Comparison of ENCODE assay signal across 1 cellular context in the genomic region with DNA sequence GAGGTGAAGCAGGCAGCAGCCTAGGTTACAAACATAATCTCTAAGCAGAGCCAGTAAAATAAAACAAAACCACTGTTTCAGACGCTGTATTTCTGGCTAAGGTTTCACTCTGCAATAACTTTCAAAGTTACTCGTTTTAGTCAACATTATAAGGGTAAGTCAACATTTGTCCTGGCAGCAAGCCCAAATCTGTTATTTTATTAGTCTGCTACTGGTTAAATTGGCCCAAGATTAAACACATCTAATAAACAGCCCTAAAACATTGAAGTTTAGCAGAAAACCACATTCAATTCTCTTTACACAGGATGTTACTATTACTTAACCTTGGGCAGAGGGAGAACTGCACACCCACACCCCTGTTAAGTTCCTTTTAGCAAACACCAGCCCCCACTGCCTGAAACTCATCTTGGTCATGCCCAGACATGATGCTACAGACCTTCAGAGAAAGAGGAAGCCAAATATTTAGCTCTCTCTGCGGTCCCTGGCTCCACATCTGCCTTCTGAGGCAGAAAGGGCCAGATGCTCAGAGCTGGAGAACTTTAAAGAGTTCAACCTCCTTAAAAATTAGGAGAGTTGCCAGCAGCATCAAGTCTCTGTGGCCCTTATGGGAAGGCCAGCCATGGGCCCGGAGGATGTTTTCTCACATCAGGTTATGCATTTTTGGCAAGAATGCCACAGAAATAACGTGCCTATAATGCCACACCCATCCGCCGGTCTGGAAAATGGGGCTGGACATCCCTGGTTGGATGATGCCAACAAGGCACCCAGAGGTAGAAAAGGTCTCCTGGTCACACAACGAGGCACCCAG.
TF ChIP-seq lines count a peak whose summit lies in the region.

No MANE protein-coding gene starts in this region.

TF ChIP-seq in GM12878, 131 proteins besides CTCF, POLR2A, EP300 and RAD21 (continued from another document and continues in another):
- TF ChIP-seq, protein P1, sequence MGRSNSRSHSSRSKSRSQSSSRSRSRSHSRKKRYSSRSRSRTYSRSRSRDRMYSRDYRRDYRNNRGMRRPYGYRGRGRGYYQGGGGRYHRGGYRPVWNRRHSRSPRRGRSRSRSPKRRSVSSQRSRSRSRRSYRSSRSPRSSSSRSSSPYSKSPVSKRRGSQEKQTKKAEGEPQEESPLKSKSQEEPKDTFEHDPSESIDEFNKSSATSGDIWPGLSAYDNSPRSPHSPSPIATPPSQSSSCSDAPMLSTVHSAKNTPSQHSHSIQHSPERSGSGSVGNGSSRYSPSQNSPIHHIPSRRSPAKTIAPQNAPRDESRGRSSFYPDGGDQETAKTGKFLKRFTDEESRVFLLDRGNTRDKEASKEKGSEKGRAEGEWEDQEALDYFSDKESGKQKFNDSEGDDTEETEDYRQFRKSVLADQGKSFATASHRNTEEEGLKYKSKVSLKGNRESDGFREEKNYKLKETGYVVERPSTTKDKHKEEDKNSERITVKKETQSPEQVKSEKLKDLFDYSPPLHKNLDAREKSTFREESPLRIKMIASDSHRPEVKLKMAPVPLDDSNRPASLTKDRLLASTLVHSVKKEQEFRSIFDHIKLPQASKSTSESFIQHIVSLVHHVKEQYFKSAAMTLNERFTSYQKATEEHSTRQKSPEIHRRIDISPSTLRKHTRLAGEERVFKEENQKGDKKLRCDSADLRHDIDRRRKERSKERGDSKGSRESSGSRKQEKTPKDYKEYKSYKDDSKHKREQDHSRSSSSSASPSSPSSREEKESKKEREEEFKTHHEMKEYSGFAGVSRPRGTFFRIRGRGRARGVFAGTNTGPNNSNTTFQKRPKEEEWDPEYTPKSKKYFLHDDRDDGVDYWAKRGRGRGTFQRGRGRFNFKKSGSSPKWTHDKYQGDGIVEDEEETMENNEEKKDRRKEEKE (IDR thresholded peaks at IDR 0.05): no peak
- no peak for TF ChIP-seq KLF5 (IDR thresholded peaks at IDR 0.05; ENCODE audit: partially characterized antibody)
- TF ChIP-seq FOXM1 (IDR thresholded peaks at IDR 0.05; ENCODE audit: low read depth, low read length): peak; percentile 92
- TF ChIP-seq NRF1 (conservative IDR thresholded peaks at IDR 0.05; ENCODE audit: low read depth, low read length): no peak
- TF ChIP-seq SMAD5 (IDR thresholded peaks at IDR 0.05; ENCODE audit: low read depth): no peak
- TF ChIP-seq GATAD2B (conservative IDR thresholded peaks at IDR 0.05; ENCODE audit: low read depth): peak; percentile 74
- no peak for TF ChIP-seq FOS (IDR thresholded peaks at IDR 0.05; ENCODE audit: borderline replicate concordance, extremely low read depth, insufficient read length)
- TF ChIP-seq ZZZ3 (IDR thresholded peaks at IDR 0.05; ENCODE audit: control insufficient read depth, insufficient read length, low read depth): no peak
- TF ChIP-seq PAX8 (IDR thresholded peaks at IDR 0.05): peak; percentile 26; the same call in 1 of the 2 replicates
- no peak for TF ChIP-seq FOXK2 (IDR thresholded peaks at IDR 0.05)
- peak; percentile 74; the same call in 1 of the 2 replicates for TF ChIP-seq CBX5 (IDR thresholded peaks at IDR 0.05; ENCODE audit: low read depth)
- TF ChIP-seq ESRRA (IDR thresholded peaks at IDR 0.05; ENCODE audit: low read length): peak; percentile 47; the same call in 1 of the 2 replicates
- TF ChIP-seq MYB (IDR thresholded peaks at IDR 0.05; ENCODE audit: borderline replicate concordance, low read depth, low read length): no peak
- TF ChIP-seq RB1 (IDR thresholded peaks at IDR 0.05; ENCODE audit: borderline replicate concordance): no peak
- peak; percentile 30; the same call in 1 of the 2 replicates for TF ChIP-seq JUND (IDR thresholded peaks at IDR 0.05; ENCODE audit: low read depth, low read length)
- TF ChIP-seq NR2F1 (conservative IDR thresholded peaks at IDR 0.05): peak; percentile 53; the same call in 1 of the 2 replicates
- TF ChIP-seq BCL11A (IDR thresholded peaks at IDR 0.05; ENCODE audit: low read depth, low read length): peak; percentile 87
- TF ChIP-seq CREM (IDR thresholded peaks at IDR 0.05; ENCODE audit: low read depth): peak; percentile 87; the same call in 1 of the 2 replicates
- TF ChIP-seq KDM1A (IDR thresholded peaks at IDR 0.05; ENCODE audit: borderline replicate concordance): no peak
- no peak for TF ChIP-seq TARDBP (IDR thresholded peaks at IDR 0.05; ENCODE audit: borderline replicate concordance)
- TF ChIP-seq PML (IDR thresholded peaks at IDR 0.05; ENCODE audit: low read length): peak; percentile 42; the same call in 1 of the 2 replicates
- TF ChIP-seq, protein P2, sequence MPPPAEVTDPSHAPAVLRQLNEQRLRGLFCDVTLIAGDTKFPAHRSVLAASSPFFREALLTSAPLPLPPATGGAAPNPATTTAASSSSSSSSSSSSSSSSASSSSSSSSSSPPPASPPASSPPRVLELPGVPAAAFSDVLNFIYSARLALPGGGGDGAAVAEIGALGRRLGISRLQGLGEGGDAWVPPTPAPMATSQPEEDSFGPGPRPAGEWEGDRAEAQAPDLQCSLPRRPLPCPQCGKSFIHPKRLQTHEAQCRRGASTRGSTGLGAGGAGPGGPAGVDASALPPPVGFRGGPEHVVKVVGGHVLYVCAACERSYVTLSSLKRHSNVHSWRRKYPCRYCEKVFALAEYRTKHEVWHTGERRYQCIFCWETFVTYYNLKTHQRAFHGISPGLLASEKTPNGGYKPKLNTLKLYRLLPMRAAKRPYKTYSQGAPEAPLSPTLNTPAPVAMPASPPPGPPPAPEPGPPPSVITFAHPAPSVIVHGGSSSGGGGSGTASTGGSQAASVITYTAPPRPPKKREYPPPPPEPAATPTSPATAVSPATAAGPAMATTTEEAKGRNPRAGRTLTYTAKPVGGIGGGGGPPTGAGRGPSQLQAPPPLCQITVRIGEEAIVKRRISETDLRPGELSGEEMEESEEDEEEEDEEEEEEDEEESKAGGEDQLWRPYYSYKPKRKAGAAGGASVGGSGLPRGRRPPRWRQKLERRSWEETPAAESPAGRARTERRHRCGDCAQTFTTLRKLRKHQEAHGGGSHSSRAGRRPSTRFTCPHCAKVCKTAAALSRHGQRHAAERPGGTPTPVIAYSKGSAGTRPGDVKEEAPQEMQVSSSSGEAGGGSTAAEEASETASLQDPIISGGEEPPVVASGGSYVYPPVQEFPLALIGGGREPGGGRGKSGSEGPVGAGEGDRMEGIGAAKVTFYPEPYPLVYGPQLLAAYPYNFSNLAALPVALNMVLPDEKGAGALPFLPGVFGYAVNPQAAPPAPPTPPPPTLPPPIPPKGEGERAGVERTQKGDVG (CRISPR knock-in tag; IDR thresholded peaks at IDR 0.05): no peak
- TF ChIP-seq WRNIP1 (IDR thresholded peaks at IDR 0.05; ENCODE audit: borderline replicate concordance, low read depth, low read length): no peak
- TF ChIP-seq BRCA1 (IDR thresholded peaks at IDR 0.05; ENCODE audit: low read depth, low read length): no peak
- TF ChIP-seq CBFB (IDR thresholded peaks at IDR 0.05; ENCODE audit: low read depth): no peak
- TF ChIP-seq ZNF274 (IDR thresholded peaks at IDR 0.05; ENCODE audit: insufficient read depth, insufficient read length): no peak
- TF ChIP-seq IKZF1 (conservative IDR thresholded peaks at IDR 0.05): peak; percentile 78
- TF ChIP-seq, protein P3, sequence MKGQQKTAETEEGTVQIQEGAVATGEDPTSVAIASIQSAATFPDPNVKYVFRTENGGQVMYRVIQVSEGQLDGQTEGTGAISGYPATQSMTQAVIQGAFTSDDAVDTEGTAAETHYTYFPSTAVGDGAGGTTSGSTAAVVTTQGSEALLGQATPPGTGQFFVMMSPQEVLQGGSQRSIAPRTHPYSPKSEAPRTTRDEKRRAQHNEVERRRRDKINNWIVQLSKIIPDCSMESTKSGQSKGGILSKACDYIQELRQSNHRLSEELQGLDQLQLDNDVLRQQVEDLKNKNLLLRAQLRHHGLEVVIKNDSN (IDR thresholded peaks at IDR 0.05; ENCODE audit: borderline replicate concordance, extremely low read length, insufficient read depth, low read depth, low read length): no peak
- TF ChIP-seq, protein P4, sequence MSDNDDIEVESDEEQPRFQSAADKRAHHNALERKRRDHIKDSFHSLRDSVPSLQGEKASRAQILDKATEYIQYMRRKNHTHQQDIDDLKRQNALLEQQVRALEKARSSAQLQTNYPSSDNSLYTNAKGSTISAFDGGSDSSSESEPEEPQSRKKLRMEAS (IDR thresholded peaks at IDR 0.05; ENCODE audit: low read depth, low read length): peak; percentile 25; the same call in 1 of the 2 replicates
- no peak for TF ChIP-seq ZNF207 (IDR thresholded peaks at IDR 0.05; ENCODE audit: borderline replicate concordance)
- TF ChIP-seq STAT1 (conservative IDR thresholded peaks at IDR 0.05): no peak
- no peak for TF ChIP-seq NR2C1 (IDR thresholded peaks at IDR 0.05)
- peak; percentile 97 for TF ChIP-seq SPI1 (IDR thresholded peaks at IDR 0.05; ENCODE audit: borderline replicate concordance, insufficient read depth, low read depth, low read length)
- TF ChIP-seq MEF2B (IDR thresholded peaks at IDR 0.05; ENCODE audit: partially characterized antibody, poor library complexity, severe bottlenecking): peak; percentile 65
- TF ChIP-seq TBL1XR1 (IDR thresholded peaks at IDR 0.05; ENCODE audit: low read depth, low read length): peak; percentile 44; the same call in 1 of the 2 replicates
- no peak for TF ChIP-seq HDGF (IDR thresholded peaks at IDR 0.05)
- TF ChIP-seq SREBF1 (IDR thresholded peaks at IDR 0.05; ENCODE audit: low read length): peak; percentile 47; the same call in 1 of the 2 replicates
- TF ChIP-seq, protein P5, sequence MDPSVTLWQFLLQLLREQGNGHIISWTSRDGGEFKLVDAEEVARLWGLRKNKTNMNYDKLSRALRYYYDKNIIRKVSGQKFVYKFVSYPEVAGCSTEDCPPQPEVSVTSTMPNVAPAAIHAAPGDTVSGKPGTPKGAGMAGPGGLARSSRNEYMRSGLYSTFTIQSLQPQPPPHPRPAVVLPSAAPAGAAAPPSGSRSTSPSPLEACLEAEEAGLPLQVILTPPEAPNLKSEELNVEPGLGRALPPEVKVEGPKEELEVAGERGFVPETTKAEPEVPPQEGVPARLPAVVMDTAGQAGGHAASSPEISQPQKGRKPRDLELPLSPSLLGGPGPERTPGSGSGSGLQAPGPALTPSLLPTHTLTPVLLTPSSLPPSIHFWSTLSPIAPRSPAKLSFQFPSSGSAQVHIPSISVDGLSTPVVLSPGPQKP (IDR thresholded peaks at IDR 0.05; ENCODE audit: low read depth, low read length): no peak
- TF ChIP-seq, protein P6, sequence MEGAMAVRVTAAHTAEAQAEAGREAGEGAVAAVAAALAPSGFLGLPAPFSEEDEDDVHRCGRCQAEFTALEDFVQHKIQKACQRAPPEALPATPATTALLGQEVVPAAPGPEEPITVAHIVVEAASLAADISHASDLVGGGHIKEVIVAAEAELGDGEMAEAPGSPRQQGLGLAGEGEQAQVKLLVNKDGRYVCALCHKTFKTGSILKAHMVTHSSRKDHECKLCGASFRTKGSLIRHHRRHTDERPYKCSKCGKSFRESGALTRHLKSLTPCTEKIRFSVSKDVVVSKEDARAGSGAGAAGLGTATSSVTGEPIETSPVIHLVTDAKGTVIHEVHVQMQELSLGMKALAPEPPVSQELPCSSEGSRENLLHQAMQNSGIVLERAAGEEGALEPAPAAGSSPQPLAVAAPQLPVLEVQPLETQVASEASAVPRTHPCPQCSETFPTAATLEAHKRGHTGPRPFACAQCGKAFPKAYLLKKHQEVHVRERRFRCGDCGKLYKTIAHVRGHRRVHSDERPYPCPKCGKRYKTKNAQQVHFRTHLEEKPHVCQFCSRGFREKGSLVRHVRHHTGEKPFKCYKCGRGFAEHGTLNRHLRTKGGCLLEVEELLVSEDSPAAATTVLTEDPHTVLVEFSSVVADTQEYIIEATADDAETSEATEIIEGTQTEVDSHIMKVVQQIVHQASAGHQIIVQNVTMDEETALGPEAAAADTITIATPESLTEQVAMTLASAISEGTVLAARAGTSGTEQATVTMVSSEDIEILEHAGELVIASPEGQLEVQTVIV (IDR thresholded peaks at IDR 0.05; ENCODE audit: borderline replicate concordance, partially characterized antibody): no peak
- TF ChIP-seq POLR2AphosphoS5 (IDR thresholded peaks at IDR 0.05; ENCODE audit: low read length): peak; percentile 69; the same call in 1 of the 2 replicates
- peak; percentile 83 to 88 for TF ChIP-seq IKZF2 (IDR thresholded peaks at IDR 0.05)
- TF ChIP-seq, protein P7, sequence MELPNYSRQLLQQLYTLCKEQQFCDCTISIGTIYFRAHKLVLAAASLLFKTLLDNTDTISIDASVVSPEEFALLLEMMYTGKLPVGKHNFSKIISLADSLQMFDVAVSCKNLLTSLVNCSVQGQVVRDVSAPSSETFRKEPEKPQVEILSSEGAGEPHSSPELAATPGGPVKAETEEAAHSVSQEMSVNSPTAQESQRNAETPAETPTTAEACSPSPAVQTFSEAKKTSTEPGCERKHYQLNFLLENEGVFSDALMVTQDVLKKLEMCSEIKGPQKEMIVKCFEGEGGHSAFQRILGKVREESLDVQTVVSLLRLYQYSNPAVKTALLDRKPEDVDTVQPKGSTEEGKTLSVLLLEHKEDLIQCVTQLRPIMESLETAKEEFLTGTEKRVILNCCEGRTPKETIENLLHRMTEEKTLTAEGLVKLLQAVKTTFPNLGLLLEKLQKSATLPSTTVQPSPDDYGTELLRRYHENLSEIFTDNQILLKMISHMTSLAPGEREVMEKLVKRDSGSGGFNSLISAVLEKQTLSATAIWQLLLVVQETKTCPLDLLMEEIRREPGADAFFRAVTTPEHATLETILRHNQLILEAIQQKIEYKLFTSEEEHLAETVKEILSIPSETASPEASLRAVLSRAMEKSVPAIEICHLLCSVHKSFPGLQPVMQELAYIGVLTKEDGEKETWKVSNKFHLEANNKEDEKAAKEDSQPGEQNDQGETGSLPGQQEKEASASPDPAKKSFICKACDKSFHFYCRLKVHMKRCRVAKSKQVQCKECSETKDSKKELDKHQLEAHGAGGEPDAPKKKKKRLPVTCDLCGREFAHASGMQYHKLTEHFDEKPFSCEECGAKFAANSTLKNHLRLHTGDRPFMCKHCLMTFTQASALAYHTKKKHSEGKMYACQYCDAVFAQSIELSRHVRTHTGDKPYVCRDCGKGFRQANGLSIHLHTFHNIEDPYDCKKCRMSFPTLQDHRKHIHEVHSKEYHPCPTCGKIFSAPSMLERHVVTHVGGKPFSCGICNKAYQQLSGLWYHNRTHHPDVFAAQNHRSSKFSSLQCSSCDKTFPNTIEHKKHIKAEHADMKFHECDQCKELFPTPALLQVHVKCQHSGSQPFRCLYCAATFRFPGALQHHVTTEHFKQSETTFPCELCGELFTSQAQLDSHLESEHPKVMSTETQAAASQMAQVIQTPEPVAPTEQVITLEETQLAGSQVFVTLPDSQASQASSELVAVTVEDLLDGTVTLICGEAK (IDR thresholded peaks at IDR 0.05; ENCODE audit: borderline replicate concordance): peak; percentile 27; the same call in 1 of the 2 replicates
- TF ChIP-seq ASH2L (IDR thresholded peaks at IDR 0.05; ENCODE audit: borderline replicate concordance, low read depth): no peak
- 0 out of 2 replicates have a peak, but pooled peaks have one; percentile 39 for TF ChIP-seq RCOR1 (conservative IDR thresholded peaks at IDR 0.05; ENCODE audit: low read depth, low read length)
- TF ChIP-seq IRF4 (IDR thresholded peaks at IDR 0.05; ENCODE audit: low read depth, low read length): peak; percentile 58
- no peak; the same call in 1 of the 2 replicates for TF ChIP-seq BMI1 (IDR thresholded peaks at IDR 0.05; ENCODE audit: borderline replicate concordance)
- peak; percentile 44 for TF ChIP-seq SMAD1 (IDR thresholded peaks at IDR 0.05; ENCODE audit: low read depth, partially characterized antibody)
- peak; percentile 94; the same call in 1 of the 2 replicates for TF ChIP-seq ZBED1 (IDR thresholded peaks at IDR 0.05; ENCODE audit: borderline replicate concordance)
- peak; percentile 92 for TF ChIP-seq DPF2 (IDR thresholded peaks at IDR 0.05)
- TF ChIP-seq SMC3 (IDR thresholded peaks at IDR 0.05; ENCODE audit: borderline replicate concordance, low read length): no peak; the same call in 1 of the 2 replicates
- TF ChIP-seq MTA2 (IDR thresholded peaks at IDR 0.05; ENCODE audit: low read depth): peak; percentile 90
